Comparison of ENCODE assay signal across 8 cellular contexts in the genomic region with DNA sequence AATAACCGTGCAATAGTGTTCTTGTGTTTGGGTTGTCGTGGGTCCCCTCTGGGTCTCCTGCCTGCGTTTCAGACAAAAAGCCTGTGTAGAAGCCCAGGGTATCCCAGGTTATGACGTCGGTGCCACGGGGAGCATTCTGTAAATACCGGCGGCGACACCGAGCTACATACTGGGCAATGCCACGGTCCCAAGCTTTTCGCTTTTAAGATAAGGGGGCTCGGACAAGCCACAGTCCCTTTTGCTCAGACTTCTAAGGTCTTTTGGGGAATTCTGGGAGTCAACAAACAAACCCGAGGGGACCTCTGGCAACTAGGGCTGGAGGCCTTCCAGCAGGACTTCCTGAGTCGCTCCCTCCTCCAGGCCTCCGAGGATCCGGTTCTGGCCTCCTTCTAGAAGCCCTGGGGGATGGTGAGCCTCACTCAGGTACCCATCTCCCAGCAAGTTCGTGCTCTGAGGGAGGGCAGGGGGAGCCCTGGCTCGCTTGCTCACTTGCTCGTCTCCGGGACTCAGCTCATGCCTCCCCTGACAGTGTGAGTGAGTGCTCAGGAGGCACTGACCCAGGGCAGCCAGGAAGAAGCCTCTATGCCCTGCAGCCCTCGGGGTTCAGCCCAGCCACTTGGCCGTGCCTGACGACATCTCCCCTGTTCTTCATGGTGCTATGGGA.
DNase-seq lines count a peak whose midpoint lies in the region; ATAC-seq and TF ChIP-seq lines count a peak whose summit lies in the region.

No MANE protein-coding gene starts in this region.

- H3K18ac ChIP-seq in IMR-90 (ENCODE audit: low read depth, low read length), result peak overlapping the region; percentile 51

- peak overlapping the region; percentile 87 for H4K91ac ChIP-seq in IMR-90 (ENCODE audit: insufficient read depth, low read depth, low read length)

- WGBS in IMR-90 (ENCODE audit: extremely low coverage in 2 of 2, insufficient read length in 1 of 2), 2 experiments, result 28% methylated on average over 10 of the region's 24 CpGs; no CpG with 5 or more reads in 1 of the 2 experiments
- WGBS in endodermal cell (ENCODE audit: insufficient coverage in 1 of 2, insufficient read length in 1 of 2), 2 experiments, result 90 to 97% methylated on average over 10 to 24 of the region's 24 CpGs

- peak overlapping the region; percentile 38 for H3K27ac ChIP-seq in IMR-90 (ENCODE audit: insufficient read depth, low read length)
- H3K27ac ChIP-seq in endodermal cell (ENCODE audit: low read depth, low read length), result no peak overlapping the region
- peak overlapping the region; percentile 23 to 39 for H3K27ac ChIP-seq in mucosa of rectum (ENCODE audit: low read depth in 2 of 2, low read length in 2 of 2)

- H2BK15ac ChIP-seq in IMR-90 (ENCODE audit: low read depth, low read length), result peak overlapping the region; percentile 63; the same call in 2 of the 3 replicates

- peaks cover 3% of the 10 kb centered on the region for H3K36me3 Mint-ChIP-seq in endodermal cell (ENCODE audit: low read depth)

- peak overlapping the region; percentile 73 for H4K5ac ChIP-seq in IMR-90 (ENCODE audit: low read depth, low read length)

- no peak for TF ChIP-seq POLR2A in IMR-90 (IDR thresholded peaks at IDR 0.05; ENCODE audit: low read depth, low read length)

- peak overlapping the region; percentile 76 for H2AK9ac ChIP-seq in IMR-90 (replicated peaks; ENCODE audit: low read depth, low read length, poor library complexity)

- TF ChIP-seq RAD21 in IMR-90 (IDR thresholded peaks at IDR 0.05; ENCODE audit: low read length), result no peak

- TF ChIP-seq CTCF in IMR-90 (conservative IDR thresholded peaks at IDR 0.05; ENCODE audit: low read depth, low read length) (no peak), endodermal cell (conservative IDR thresholded peaks at IDR 0.05) (no peak)

- peak overlapping the region; percentile 87 for H2AFZ ChIP-seq in IMR-90 (replicated peaks; ENCODE audit: low read length, poor library complexity)

- H3K4me3 ChIP-seq in IMR-90 (ENCODE audit: insufficient read depth, low read depth, low read length) (no peak overlapping the region), endodermal cell (ENCODE audit: low read length) (no peak overlapping the region), mucosa of rectum (ENCODE audit: low read length in 2 of 2) (no peak overlapping the region)

- DNase-seq in AG08395 (ENCODE audit: low spot score), result peak; percentile 45
- peak; percentile 59 for DNase-seq in IMR-90
- DNase-seq in endodermal cell, result peak; percentile 39
- DNase-seq in cerebellar cortex (ENCODE audit: low spot score), result no peak

- peak overlapping the region; percentile 8 for H3K9ac ChIP-seq in IMR-90 (ENCODE audit: low read depth, low read length)
- H3K9ac ChIP-seq in endodermal cell (ENCODE audit: extremely low read depth, low read length, poor library complexity, severe bottlenecking), result no peak overlapping the region
- H3K9ac ChIP-seq in mucosa of rectum (ENCODE audit: low read depth in 1 of 2, low read length in 2 of 2), result peak overlapping the region in 1 of 2 donors; percentile 24

- H3K4me2 ChIP-seq in IMR-90 (ENCODE audit: low read depth, low read length), result peak overlapping the region; percentile 44

- peaks cover 23% of the 10 kb centered on the region for H3K4me1 Mint-ChIP-seq in endodermal cell

- peaks cover 12% of the 10 kb centered on the region for H3K9me3 Mint-ChIP-seq in endodermal cell

- peak overlapping the region; percentile 70 for H2BK120ac ChIP-seq in IMR-90 (ENCODE audit: low read depth, low read length)

- no peaks in the 10 kb centered on the region for H3K27me3 ChIP-seq in IMR-90 (ENCODE audit: control insufficient read depth, insufficient read depth, low read length)
- H3K27me3 ChIP-seq in endodermal cell (ENCODE audit: control insufficient read depth, insufficient read depth, low read length, poor library complexity, severe bottlenecking), result no peaks in the 10 kb centered on the region
- H3K27me3 ChIP-seq in mucosa of rectum (ENCODE audit: control insufficient read depth in 2 of 2, insufficient read depth in 2 of 2, low read length in 2 of 2), result no peaks in the 10 kb centered on the region

- intact Hi-C loops in IMR-90 (cut with micrococcal nuclease), result loop anchor here (5.0 kb wide), 1 partner anchor 172 kb away; the partner anchor contains the start of gene TRERF1

- H2BK5ac ChIP-seq in IMR-90 (ENCODE audit: low read depth, low read length, poor library complexity, severe bottlenecking), result peak overlapping the region; percentile 64

- in situ Hi-C loops in IMR-90 (cut with MboI; ENCODE audit: low sequenced_read_pairs), result no loop called here

- peak overlapping the region; percentile 57 for H3K14ac ChIP-seq in IMR-90 (replicated peaks; ENCODE audit: low read depth, low read length)

- peaks cover 54 to 88% of the 10 kb centered on the region in 2 experiments for H3K79me1 ChIP-seq in IMR-90 (ENCODE audit: low read depth in 1 of 2, low read length in 2 of 2)

- CTCF ChIA-PET in IMR-90 (lab: Yijun Ruan, JAX), result no interaction called here

- H3K56ac ChIP-seq in IMR-90 (ENCODE audit: extremely low read depth, insufficient read depth, low read length), result no peak overlapping the region; the same call in 1 of the 2 replicates

- peak overlapping the region; percentile 82 for H3K23ac ChIP-seq in IMR-90 (ENCODE audit: low read depth, low read length)

- peaks cover 4% of the 10 kb centered on the region for H3K36me3 ChIP-seq in IMR-90 (ENCODE audit: control insufficient read depth, insufficient read depth, low read length)
- no peaks in the 10 kb centered on the region for H3K36me3 ChIP-seq in endodermal cell (ENCODE audit: control insufficient read depth, insufficient read depth, low read length)
- no peaks in the 10 kb centered on the region for H3K36me3 ChIP-seq in mucosa of rectum (ENCODE audit: control insufficient read depth in 2 of 2, insufficient read depth in 2 of 2, low read length in 2 of 2)

- peak overlapping the region; percentile 82 for H3K4ac ChIP-seq in IMR-90 (ENCODE audit: low read depth, low read length)

- POLR2A ChIA-PET in IMR-90 (lab: Charles Lee; ENCODE audit: unreplicated experiment), result no interaction called here

- H4K20me1 ChIP-seq in IMR-90 (ENCODE audit: insufficient read depth, low read length), result no peaks in the 10 kb centered on the region

- H3K27ac Mint-ChIP-seq in endodermal cell, result no peak overlapping the region

- ATAC-seq in IMR-90 (ENCODE audit: low read depth) (peak; percentile 63), GM21717 (IDR thresholded peaks at IDR 0.05; ENCODE audit: unreplicated experiment) (no peak), HG03135 (IDR thresholded peaks at IDR 0.05; ENCODE audit: unreplicated experiment) (no peak), GM18907 (IDR thresholded peaks at IDR 0.05; ENCODE audit: unreplicated experiment) (no peak)

- dilution Hi-C loops in IMR-90 (cut with HindIII; ENCODE audit: low sequenced_read_pairs, unreplicated experiment), result no loop called here

- H2BK20ac ChIP-seq in IMR-90 (ENCODE audit: low read depth, low read length), result peak overlapping the region; percentile 88; the same call in 1 of the 2 replicates

- no TSS peak for BruUV-seq in IMR-90 (replicated peaks; lab: Mats Ljungman, UMichigan)

- peaks cover 44% of the 10 kb centered on the region for H3K9me1 ChIP-seq in IMR-90 (ENCODE audit: insufficient read depth, low read length)

- H4K8ac ChIP-seq in IMR-90 (ENCODE audit: low read depth in 2 of 2, low read length in 2 of 2), result peak overlapping the region; percentile 62 to 93; a peak in 3 of 4 replicates

- H3K27me3 Mint-ChIP-seq in endodermal cell (ENCODE audit: insufficient read depth), result no peaks in the 10 kb centered on the region

- H3K4me1 ChIP-seq in IMR-90 (ENCODE audit: control insufficient read depth, insufficient read depth, low read length) (peaks cover 40% of the 10 kb centered on the region), endodermal cell (ENCODE audit: control insufficient read depth, insufficient read depth, low read length) (peaks cover 14% of the 10 kb centered on the region), mucosa of rectum (ENCODE audit: control insufficient read depth in 2 of 2, insufficient read depth in 2 of 2, low read length in 2 of 2) (peaks cover 24 to 26% of the 10 kb centered on the region in 2 donors)

- H3K9me3 ChIP-seq in IMR-90 (ENCODE audit: control insufficient read depth, insufficient read depth, low read length) (no peaks in the 10 kb centered on the region; the same call in 1 of the 2 replicates), endodermal cell (ENCODE audit: control insufficient read depth, low read length) (peaks cover 7% of the 10 kb centered on the region), mucosa of rectum (ENCODE audit: control insufficient read depth in 2 of 2, low read length in 2 of 2) (no peaks in the 10 kb centered on the region)

- H3K4me3 Mint-ChIP-seq in endodermal cell, result no peak overlapping the region

- peak overlapping the region; percentile 32 for H2AK5ac ChIP-seq in IMR-90 (ENCODE audit: low read depth, low read length)

TF ChIP-seq in IMR-90, 13 proteins besides CTCF, POLR2A, EP300 and RAD21:
- no peak for TF ChIP-seq BHLHE40 (IDR thresholded peaks at IDR 0.05; ENCODE audit: low read depth, low read length)
- TF ChIP-seq NFE2L2 (IDR thresholded peaks at IDR 0.05; ENCODE audit: low read depth, low read length), result no peak
- TF ChIP-seq USF2 (IDR thresholded peaks at IDR 0.05; ENCODE audit: low read depth, low read length), result no peak
- no peak for TF ChIP-seq CEBPB (IDR thresholded peaks at IDR 0.05; ENCODE audit: low read depth, low read length)
- TF ChIP-seq SMC3 (IDR thresholded peaks at IDR 0.05; ENCODE audit: low read depth, low read length), result no peak
- TF ChIP-seq FOS (IDR thresholded peaks at IDR 0.05; ENCODE audit: low read depth, low read length), result no peak
